ENCODE assay signal across 8 cellular contexts in genomic region chr2:240820014-240820606, GRCh38. TPM values are rescaled to one million over a fixed set of nuclear protein-coding genes. Genes with fewer than 3 reads are reported as not detected.
DNase-seq lines count a peak whose midpoint lies in the region; TF ChIP-seq lines count a peak whose summit lies in the region.

TSS of gene KIF1A (minus strand) at chr2:240820219. CDS start at chr2:240797752, 22,467 bp downstream.

- no TSS peak for BruUV-seq in Calu3 (replicated peaks; lab: Mats Ljungman, UMichigan)

- CTCF ChIA-PET in Calu3 (lab: Charles Lee) = interaction anchor here (0.6 to 0.7 kb wide), 3 partner anchors 48 to 875 kb away, joined by 3 to 4 read pairs (median 4); no protein-coding TSS in a partner anchor

- peak; percentile 89 for DNase-seq in Calu3
- peak; percentile 87 to 94 for DNase-seq in NCI-H1930 (lab: John Stamatoyannopoulos, UW)
- DNase-seq in amygdala (lab: John Stamatoyannopoulos, UW) = peak in 54 of 56 donors; percentile 42 to 96 (median 86)
- DNase-seq in mesenteric fat pad (ENCODE audit: low spot score) = peak; percentile 83
- DNase-seq in GM19238 (ENCODE audit: insufficient read length, low spot score) = no peak
- no peak for DNase-seq in activated CD4-positive, CD25-positive, alpha-beta regulatory T cell treated with anti-CD3 and anti-CD28 coated beads, Interleukin-2, amount 50 U/mL, for 72 hours
- DNase-seq in RKO (ENCODE audit: low spot score) = no peak
- DNase-seq in stimulated activated naive CD4-positive, alpha-beta T cell treated with Interleukin-2 at 50 U/mL for 16 hours (lab: John Stamatoyannopoulos, UW) = no peak

- no peak for TF ChIP-seq CTCF in Calu3 (IDR thresholded peaks at IDR 0.05; ENCODE audit: unreplicated experiment)

- peak within 1 kb of the TSS; percentile 89 for H3K27ac Mint-ChIP-seq in Calu3 (ENCODE audit: unreplicated experiment)

- H3K4me3 Mint-ChIP-seq in Calu3 (ENCODE audit: low read depth, unreplicated experiment) = peak within 1 kb of the TSS; percentile 92

- H3K27me3 Mint-ChIP-seq in Calu3 (ENCODE audit: unreplicated experiment) = peaks cover 55% of the 10 kb centered on the region

- H3K4me1 Mint-ChIP-seq in Calu3 (ENCODE audit: low read depth, unreplicated experiment) = peaks cover 27% of the 10 kb centered on the region

- H3K36me3 Mint-ChIP-seq in Calu3 (ENCODE audit: insufficient read depth, unreplicated experiment) = peaks cover 51% of the 10 kb centered on the region

- H3K9me3 Mint-ChIP-seq in Calu3 (ENCODE audit: low read depth, unreplicated experiment) = no peaks in the 10 kb centered on the region

- intact Hi-C loops in Calu3 (cut with micrococcal nuclease; ENCODE audit: unreplicated experiment) = no loop called here

RNA-seq across cellular contexts. Expression of gene KIF1A, which starts in this region (rescaled TPM):
- total RNA-seq in Calu3 (2022) (280 and 298 TPM in 2 replicates), mesenteric fat pad (not detected)

Comparison
In these comparisons a context has a peak if more than half of its experiments do, and no peak if none do; other contexts are left out.
1. RNA of gene KIF1A (total RNA-seq): 280 to 298 TPM in Calu3; not detected in mesenteric fat pad (single experiment); every median in the first group is over 100 times any median in the second.
2. Peak in DNase-seq in mesenteric fat pad; RNA of the gene not detected or under 1 TPM.
3. DNase-seq: peak in Calu3 (single experiment), NCI-H1930 (2 of 2) and amygdala (54 of 56); none in GM19238 (single experiment), activated CD4-positive, CD25-positive, alpha-beta regulatory T cell treated with anti-CD3 and anti-CD28 coated beads, Interleukin-2, amount 50 U/mL, for 72 hours (single experiment), RKO (single experiment) and stimulated activated naive CD4-positive, alpha-beta T cell treated with Interleukin-2 at 50 U/mL for 16 hours (single experiment).